Comparison of ENCODE assay signal across 10 cellular contexts in genomic region chr22:30747493-30747892, GRCh38.
"Had no signal": no experiment of that assay in that cellular context is flagged by ENCODE, and none has a peak within 500 bp of the region (broad histone marks: within the 10 kb centered on the region; RNA-seq: fewer than 3 reads in every experiment).

No MANE protein-coding gene starts in this region.

- DNase-seq: activated CD4-positive, alpha-beta T cell treated with anti-CD3 and anti-CD28 coated beads for 36 hours; activated CD4-positive, alpha-beta T cell treated with anti-CD3 and anti-CD28 coated beads, Interleukin-2, amount 50 U/mL, for 48 hours; activated naive CD4-positive, alpha-beta T cell treated with anti-CD3 and anti-CD28 coated beads for 36 hours; caudate nucleus; head of caudate nucleus; kidney; left lung; stimulated activated CD4-positive, alpha-beta T cell treated with anti-CD3 and anti-CD28 coated beads, Interleukin-2, amount 100 ng/mL, for 24 hours had no signal

- H3K4me3 ChIP-seq: left lung, tibial nerve, vagina had no signal

- H3K9me3 ChIP-seq: left lung, tibial nerve, vagina had no signal

- H3K27me3 ChIP-seq: left lung, tibial nerve, vagina had no signal

- H3K27ac ChIP-seq: left lung, tibial nerve, vagina had no signal

- H3K4me1 ChIP-seq: left lung, tibial nerve, vagina had no signal

- H3K36me3 ChIP-seq: left lung, tibial nerve, vagina had no signal

- ATAC-seq: activated CD4-positive, alpha-beta T cell treated with anti-CD3 and anti-CD28 coated beads for 36 hours; left lung had no signal
